ENCODE assay signal across 36 cellular contexts in the genomic region with DNA sequence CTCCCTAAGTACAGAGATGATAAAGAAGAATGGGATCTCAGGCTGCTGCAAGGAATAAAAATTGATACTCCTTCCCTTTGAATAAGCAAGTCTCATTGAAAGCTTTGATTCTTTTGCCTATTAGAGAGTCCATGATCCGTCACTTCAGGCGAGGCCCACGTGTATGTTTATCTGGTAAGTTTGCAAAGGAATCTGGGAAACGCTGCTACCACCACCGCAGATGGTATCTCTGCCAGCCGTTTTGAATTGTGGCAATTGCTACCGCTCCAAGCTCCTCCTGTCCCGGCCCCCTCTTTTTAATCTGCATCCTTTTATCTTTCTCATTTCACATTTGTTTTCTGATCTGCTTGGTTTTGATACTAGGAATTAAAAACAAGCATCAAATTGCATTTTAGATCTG. TPM values are rescaled to one million over a fixed set of nuclear protein-coding genes. Genes with fewer than 3 reads are reported as not detected.
"Had no signal": no experiment of that assay in that cellular context is flagged by ENCODE, and none has a peak within 500 bp of the region (broad histone marks: within the 10 kb centered on the region; RNA-seq: fewer than 3 reads in every experiment).

No MANE protein-coding gene starts in this region.

- H3K4me3 ChIP-seq: Peyer's patch had no signal

- DNase-seq: activated CD4-positive, alpha-beta memory T cell treated with anti-CD3 and anti-CD28 coated beads, Interleukin-2, amount 10 ng/mL, durations not matched to agents 7 days and 5 days; activated CD4-positive, alpha-beta T cell treated with anti-CD3 and anti-CD28 coated beads for 1 hour; activated CD4-positive, alpha-beta T cell treated with anti-CD3 and anti-CD28 coated beads for 48 hours; activated CD4-positive, CD25-positive, alpha-beta regulatory T cell; activated CD8-positive, alpha-beta memory T cell treated with anti-CD3 and anti-CD28 coated beads for 24 hours; activated CD8-positive, alpha-beta memory T cell treated with anti-CD3 and anti-CD28 coated beads, Interleukin-2, amount 10 ng/mL, durations not matched to agents 7 days and 5 days; activated CD8-positive, alpha-beta memory T cell treated with anti-CD3 and anti-CD28 coated beads, Interleukin-2, amount 50 U/mL, for 48 hours; activated effector memory CD4-positive, alpha-beta T cell treated with Interleukin-2 at 50 U/mL for 16 hours; activated naive CD4-positive, alpha-beta T cell treated with anti-CD3 and anti-CD28 coated beads, Interleukin-2, amount 10 ng/mL, durations not matched to agents 7 days and 5 days; activated naive CD8-positive, alpha-beta T cell treated with anti-CD3 and anti-CD28 coated beads, Interleukin-2, amount 50 U/mL, for 24 hours; activated T-cell treated with anti-CD3 and anti-CD28 coated beads, Interleukin-2, amount 50 U/mL, for 48 hours; cerebellar nuclear complex; Kasumi-1; KBM-7; MM.1S; MV-4-11; NCI-H1092; NCI-H1436 treated with DMSO at 0.1 percent for 48 hours; NCI-H1694 treated with DMSO at 0.1 percent for 48 hours; NCI-H2029; NCI-H226; NCI-H446 treated with DMSO at 0.1 percent for 48 hours; NCI-H524; NCI-H69; NCI-H82; PC-3; Peyer's patch; RPMI8226; SIG-M5; T1000; WERI-Rb-1 had no signal

- H3K9me3 ChIP-seq: Peyer's patch had no signal

- H3K27me3 ChIP-seq: Peyer's patch had no signal

- H3K36me3 ChIP-seq: Peyer's patch, WERI-Rb-1 had no signal

- H3K4me1 ChIP-seq: Peyer's patch had no signal

- H3K27ac ChIP-seq: Peyer's patch, WERI-Rb-1 had no signal

RNA-seq across cellular contexts. Expression of gene GRIA1, which starts 42.9 kb away (rescaled TPM):
- total RNA-seq: activated CD4-positive, alpha-beta memory T cell treated with anti-CD3 and anti-CD28 coated beads, Interleukin-2, amount 10 ng/mL, durations not matched to agents 7 days and 5 days; activated CD8-positive, alpha-beta memory T cell treated with anti-CD3 and anti-CD28 coated beads, Interleukin-2, amount 10 ng/mL, durations not matched to agents 7 days and 5 days; bronchial epithelial cell; PC-3; Right ventricle myocardium inferior; SK-MEL-5; T-helper 1 cell treated with Interleukin-12 subunit alpha and Interleukin-12 subunit beta and Interleukin-4 antibody, amounts not matched to agents 30 ng/mL and 1 ng/mL, for 36 hours; T-helper 2 cell treated with Interferon-gamma antibody and Interleukin-4, amounts not matched to agents 100 ng/mL and 5 ng/mL, for 36 hours had no signal
